ENCODE assay signal across 26 cellular contexts in the genomic region with DNA sequence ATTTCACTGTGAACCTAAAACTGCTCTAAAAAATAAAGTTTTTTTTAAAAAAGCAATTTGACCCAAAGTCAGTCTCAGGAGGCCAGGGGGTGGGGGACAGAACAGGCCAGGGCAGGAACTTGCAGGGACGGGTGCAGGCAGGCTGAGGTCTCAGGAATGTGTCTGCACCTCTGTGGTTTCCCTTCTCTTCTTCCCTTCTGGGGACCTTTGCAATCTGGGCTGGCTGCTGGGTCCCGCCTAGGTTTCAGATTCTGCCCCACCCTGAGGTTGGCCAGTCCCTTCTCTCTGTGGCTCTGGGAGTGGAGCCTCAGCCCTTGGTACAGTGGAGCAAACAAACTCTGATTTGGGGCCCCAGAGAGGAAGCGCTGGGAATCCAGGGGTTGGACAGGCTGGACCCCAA. TPM values are rescaled to one million over a fixed set of nuclear protein-coding genes. Genes with fewer than 3 reads are reported as not detected.
"Had no signal": no experiment of that assay in that cellular context is flagged by ENCODE, and none has a peak within 500 bp of the region (broad histone marks: within the 10 kb centered on the region; RNA-seq: fewer than 3 reads in every experiment).

No MANE protein-coding gene starts in this region.

- H3K36me3 ChIP-seq: neural progenitor cell, uterus had no signal

- H3K27ac Mint-ChIP-seq: activated CD4-positive, alpha-beta memory T cell treated with anti-CD3 and anti-CD28 coated beads for 36 hours; activated naive CD4-positive, alpha-beta T cell treated with anti-CD3 and anti-CD28 coated beads, Interleukin-2, amount 50 U/mL, for 24 hours; mesothelial cell of epicardium; neural progenitor cell; stimulated activated effector memory CD8-positive, alpha-beta T cell treated with anti-CD3 and anti-CD28 coated beads, Interleukin-12 subunit alpha, Interleukin-12 subunit beta, amount 100 ng/mL, for 72 hours; T-helper 17 cell had no signal

- H2AFZ ChIP-seq: neural progenitor cell had no signal

- H3K9ac ChIP-seq: neural progenitor cell had no signal

- H3K27me3 Mint-ChIP-seq: activated CD4-positive, alpha-beta memory T cell treated with anti-CD3 and anti-CD28 coated beads for 36 hours; T-helper 17 cell had no signal

- H3K4me1 ChIP-seq: body of pancreas, neural progenitor cell, uterus had no signal

- H3K4me3 ChIP-seq: body of pancreas, lower lobe of right lung, neural progenitor cell, uterus had no signal

- H3K27me3 ChIP-seq: neural progenitor cell, uterus had no signal

- DNase-seq: activated CD4-positive, alpha-beta memory T cell treated with anti-CD3 and anti-CD28 coated beads for 36 hours; activated CD4-positive, alpha-beta T cell treated with anti-CD3 and anti-CD28 coated beads for 48 hours; activated gamma-delta T cell treated with Interleukin-2 at 50 U/mL for 16 hours; activated T-cell treated with anti-CD3 and anti-CD28 coated beads, Interleukin-2, amount 50 U/mL, for 1 hour; anterior cingulate cortex; body of pancreas; caudate nucleus; dermis blood vessel endothelial cell; effector memory CD4-positive, alpha-beta T cell; islet precursor cell; left colon; lower lobe of right lung; naive thymus-derived CD8-positive, alpha-beta T cell; small intestine; stimulated activated CD4-positive, alpha-beta T cell treated with anti-CD3 and anti-CD28 coated beads, Interleukin-2, amount 100 ng/mL, for 24 hours; T-helper 17 cell; trophoblast cell; uterus had no signal

- ATAC-seq: body of pancreas; esophagus mucosa; left colon; lower lobe of right lung; naive thymus-derived CD8-positive, alpha-beta T cell; sciatic nerve; stimulated activated effector memory CD8-positive, alpha-beta T cell treated with anti-CD3 and anti-CD28 coated beads, Interleukin-12 subunit alpha, Interleukin-12 subunit beta, amount 100 ng/mL, for 72 hours; T-helper 17 cell had no signal

- H3K4me2 ChIP-seq: neural progenitor cell had no signal

- H3K27ac ChIP-seq: body of pancreas, lower lobe of right lung, neural progenitor cell, uterus had no signal

- H3K4me3 Mint-ChIP-seq: activated CD4-positive, alpha-beta memory T cell treated with anti-CD3 and anti-CD28 coated beads for 36 hours; activated naive CD4-positive, alpha-beta T cell treated with anti-CD3 and anti-CD28 coated beads, Interleukin-2, amount 50 U/mL, for 24 hours; mesothelial cell of epicardium; naive thymus-derived CD8-positive, alpha-beta T cell; neural progenitor cell; stimulated activated effector memory CD8-positive, alpha-beta T cell treated with anti-CD3 and anti-CD28 coated beads, Interleukin-12 subunit alpha, Interleukin-12 subunit beta, amount 100 ng/mL, for 72 hours; T-helper 17 cell had no signal

RNA-seq across cellular contexts. Expression of gene F2RL3, which starts 5.3 kb away (rescaled TPM):
- total RNA-seq: activated CD4-positive, alpha-beta memory T cell treated with anti-CD3 and anti-CD28 coated beads for 36 hours; mesothelial cell of epicardium; naive thymus-derived CD8-positive, alpha-beta T cell; renal cortical epithelial cell; temporal lobe had no signal
